1 cellular context compared by ENCODE assay signal in genomic region chr2:74833418-74834233, GRCh38.
TF ChIP-seq lines count a peak whose summit lies in the region.

HK2 (plus strand) TSS chr2:74834127; CDS start chr2:74834581, 454 bp downstream.

TF ChIP-seq in H1, 55 proteins besides CTCF, POLR2A, EP300 and RAD21 (continued from another document):
- TF ChIP-seq CHD2 (IDR thresholded peaks at IDR 0.05; ENCODE audit: low read length): no peak
TF ChIP-seq in H1: peak in this region for 9.
